14 cellular contexts compared by ENCODE assay signal in genomic region chr1:182671779-182672486, GRCh38. TPM values are rescaled to one million over a fixed set of nuclear protein-coding genes. Genes with fewer than 3 reads are reported as not detected.
A peak's percentile ranks its signal among the peaks of the same experiment; 100 is the strongest.
DNase-seq lines count a peak whose midpoint lies in the region; ATAC-seq, FAIRE-seq and TF ChIP-seq lines count a peak whose summit lies in the region.
"Had no signal": no experiment of that assay in that cellular context is flagged by ENCODE, and none has a peak within 500 bp of the region (broad histone marks: within the 10 kb centered on the region; RNA-seq: fewer than 3 reads in every experiment).

No MANE protein-coding gene starts in this region.

- H3K9me3 ChIP-seq in kidney (ENCODE audit: control insufficient read depth in 1 of 2, low read length in 2 of 2), result no peaks in the 10 kb centered on the region
- no peaks in the 10 kb centered on the region for H3K9me3 ChIP-seq in sigmoid colon
- H3K9me3 ChIP-seq in HAP-1, result no peaks in the 10 kb centered on the region

- TF ChIP-seq CTCF in kidney (IDR thresholded peaks at IDR 0.05; ENCODE audit: borderline replicate concordance, extremely low read depth, insufficient read depth), result no peak
- no peak for TF ChIP-seq CTCF in sigmoid colon (IDR thresholded peaks at IDR 0.05)

- H3K4me3 ChIP-seq in kidney (ENCODE audit: low read length in 2 of 2) (no peak overlapping the region), sigmoid colon (no peak overlapping the region), HAP-1 (no peak overlapping the region)

- no peaks in the 10 kb centered on the region for H3K4me1 Mint-ChIP-seq in activated CD4-positive, alpha-beta T cell treated with anti-CD3 and anti-CD28 coated beads for 36 hours
- H3K4me1 Mint-ChIP-seq: activated CD4-positive, alpha-beta T cell treated with anti-CD3 and anti-CD28 coated beads, Interleukin-2, amount 10 ng/mL, durations not matched to agents 24 days and 14 days had no signal

- TF ChIP-seq POLR2A in sigmoid colon (IDR thresholded peaks at IDR 0.05), result no peak

- TF ChIP-seq EP300 in sigmoid colon (IDR thresholded peaks at IDR 0.05), result no peak

- H3K4me1 ChIP-seq in kidney (ENCODE audit: control insufficient read depth in 1 of 2, insufficient read depth in 1 of 2, low read depth in 1 of 2, low read length in 2 of 2) (no peaks in the 10 kb centered on the region), sigmoid colon (peaks cover 0 to 29% (median 19%) of the 10 kb centered on the region in 4 donors), HAP-1 (no peaks in the 10 kb centered on the region)

- no peak overlapping the region for H3K27ac Mint-ChIP-seq in activated CD4-positive, alpha-beta T cell treated with anti-CD3 and anti-CD28 coated beads for 36 hours
- H3K27ac Mint-ChIP-seq: activated CD4-positive, alpha-beta T cell treated with anti-CD3 and anti-CD28 coated beads, Interleukin-2, amount 10 ng/mL, durations not matched to agents 24 days and 14 days; nephron had no signal

- H3K36me3 ChIP-seq in kidney (ENCODE audit: control insufficient read depth in 1 of 2, insufficient read depth in 2 of 2, low read length in 2 of 2) (no peaks in the 10 kb centered on the region), sigmoid colon (no peaks in the 10 kb centered on the region), HAP-1 (replicated peaks) (no peaks in the 10 kb centered on the region)

- no peak overlapping the region for H3K4me3 Mint-ChIP-seq in activated CD4-positive, alpha-beta T cell treated with anti-CD3 and anti-CD28 coated beads for 36 hours
- H3K4me3 Mint-ChIP-seq: activated CD4-positive, alpha-beta T cell treated with anti-CD3 and anti-CD28 coated beads, Interleukin-2, amount 10 ng/mL, durations not matched to agents 24 days and 14 days; nephron had no signal

- in situ Hi-C loops in HAP-1 (cut with MboI; ENCODE audit: low sequenced_read_pairs), result no loop called here

- CTCF ChIA-PET in activated CD4-positive, alpha-beta T cell treated with anti-CD3 and anti-CD28 coated beads for 36 hours (lab: Charles Lee), result interaction anchor here (0.6 to 1.2 kb wide), 4 partner anchors 22 to 112 kb away, joined by 3 read pairs; no protein-coding TSS in a partner anchor

- no peaks in the 10 kb centered on the region for H3K36me3 Mint-ChIP-seq in activated CD4-positive, alpha-beta T cell treated with anti-CD3 and anti-CD28 coated beads for 36 hours (ENCODE audit: low read depth)

- H3K27ac ChIP-seq in kidney (ENCODE audit: low read depth in 2 of 2, low read length in 2 of 2), result no peak overlapping the region
- H3K27ac ChIP-seq in sigmoid colon, result no peak overlapping the region
- H3K27ac ChIP-seq: C4-2B had no signal

- POLR2A ChIA-PET in activated CD4-positive, alpha-beta T cell treated with anti-CD3 and anti-CD28 coated beads for 36 hours (lab: Charles Lee), result no interaction called here

- 21 to 49% methylated on average over 10 of the region's 10 CpGs for WGBS in sigmoid colon, 2 donors

- H3K27me3 ChIP-seq in sigmoid colon (no peaks in the 10 kb centered on the region), HAP-1 (ENCODE audit: low read depth) (peaks cover 18% of the 10 kb centered on the region)

- H3K27me3 Mint-ChIP-seq in activated CD4-positive, alpha-beta T cell treated with anti-CD3 and anti-CD28 coated beads for 36 hours, result peaks cover 15% of the 10 kb centered on the region

- no peak for FAIRE-seq in kidney (lab: Jason Lieb, UNC)

- H3K9me3 Mint-ChIP-seq in activated CD4-positive, alpha-beta T cell treated with anti-CD3 and anti-CD28 coated beads for 36 hours (ENCODE audit: low read depth), result no peaks in the 10 kb centered on the region
- H3K9me3 Mint-ChIP-seq: activated CD4-positive, alpha-beta T cell treated with anti-CD3 and anti-CD28 coated beads, Interleukin-2, amount 10 ng/mL, durations not matched to agents 24 days and 14 days; nephron had no signal

- no peak for ATAC-seq in activated CD4-positive, alpha-beta T cell treated with anti-CD3 and anti-CD28 coated beads for 36 hours

- peak; percentile 79 for DNase-seq in DMS153 treated with DMSO at 0.1 percent for 48 hours (lab: John Stamatoyannopoulos, UW; ENCODE audit: unreplicated experiment)
- peak; percentile 78 for DNase-seq in NCI-H1105 treated with DMSO at 0.1 percent for 48 hours (lab: John Stamatoyannopoulos, UW)
- peak; percentile 85 for DNase-seq in NCI-H82 (lab: John Stamatoyannopoulos, UW)
- DNase-seq in kidney, result peak; percentile 65
- no peak for DNase-seq in NOMO-1 treated with dmso at 0.1 percent for 144 hours (lab: John Stamatoyannopoulos, UW; ENCODE audit: unreplicated experiment)
- DNase-seq in sigmoid colon, result no peak
- no peak for DNase-seq in HAP-1 (ENCODE audit: low spot score in 2 of 2)
- DNase-seq in activated CD4-positive, alpha-beta T cell treated with anti-CD3 and anti-CD28 coated beads for 36 hours, result no peak
- DNase-seq: activated CD4-positive, alpha-beta T cell treated with anti-CD3 and anti-CD28 coated beads, Interleukin-2, amount 10 ng/mL, durations not matched to agents 24 days and 14 days; activated gamma-delta T cell treated with Interleukin-2 at 50 U/mL for 16 hours; cerebellar nuclear complex; NCI-H1930 had no signal

- H3K9ac ChIP-seq in kidney (ENCODE audit: low read length in 2 of 2), result no peak overlapping the region

- intact Hi-C loops in kidney (cut with DNase I) (no loop called here), sigmoid colon (cut with DNase I) (no loop called here)
- intact Hi-C loops in activated CD4-positive, alpha-beta T cell treated with anti-CD3 and anti-CD28 coated beads for 36 hours (cut with DNase I, micrococcal nuclease), result no loop called here

RNA-seq across cellular contexts. Expression of gene RGS8, which starts 12.5 kb away (rescaled TPM):
- total RNA-seq in kidney, result not detected
- polyA plus RNA-seq in kidney (ENCODE audit: insufficient read depth, low read depth, low replicate concordance), result not detected
- total RNA-seq in sigmoid colon, result under 1 TPM in 1 of 4 donors, not detected in 3; 0.54 TPM
- under 1 TPM in 2 of 3 donors, not detected in 1; under 0.01 to 0.04 TPM for polyA plus RNA-seq in sigmoid colon
- total RNA-seq in activated CD4-positive, alpha-beta T cell treated with anti-CD3 and anti-CD28 coated beads for 36 hours, result not detected
- total RNA-seq: activated CD4-positive, alpha-beta T cell treated with anti-CD3 and anti-CD28 coated beads, Interleukin-2, amount 10 ng/mL, durations not matched to agents 24 days and 14 days had no signal

Comparison
In these comparisons a context has a peak if more than half of its experiments do, and no peak if none do; other contexts are left out.
1. DNase-seq: peak in DMS153 treated with DMSO at 0.1 percent for 48 hours (single experiment), NCI-H1105 treated with DMSO at 0.1 percent for 48 hours (single experiment), NCI-H82 (single experiment) and kidney (single experiment); none in NOMO-1 treated with dmso at 0.1 percent for 144 hours (single experiment), sigmoid colon (single experiment), HAP-1 (0 of 2) and activated CD4-positive, alpha-beta T cell treated with anti-CD3 and anti-CD28 coated beads for 36 hours (single experiment).